Comparison of ENCODE assay signal across 10 cellular contexts in the genomic region with DNA sequence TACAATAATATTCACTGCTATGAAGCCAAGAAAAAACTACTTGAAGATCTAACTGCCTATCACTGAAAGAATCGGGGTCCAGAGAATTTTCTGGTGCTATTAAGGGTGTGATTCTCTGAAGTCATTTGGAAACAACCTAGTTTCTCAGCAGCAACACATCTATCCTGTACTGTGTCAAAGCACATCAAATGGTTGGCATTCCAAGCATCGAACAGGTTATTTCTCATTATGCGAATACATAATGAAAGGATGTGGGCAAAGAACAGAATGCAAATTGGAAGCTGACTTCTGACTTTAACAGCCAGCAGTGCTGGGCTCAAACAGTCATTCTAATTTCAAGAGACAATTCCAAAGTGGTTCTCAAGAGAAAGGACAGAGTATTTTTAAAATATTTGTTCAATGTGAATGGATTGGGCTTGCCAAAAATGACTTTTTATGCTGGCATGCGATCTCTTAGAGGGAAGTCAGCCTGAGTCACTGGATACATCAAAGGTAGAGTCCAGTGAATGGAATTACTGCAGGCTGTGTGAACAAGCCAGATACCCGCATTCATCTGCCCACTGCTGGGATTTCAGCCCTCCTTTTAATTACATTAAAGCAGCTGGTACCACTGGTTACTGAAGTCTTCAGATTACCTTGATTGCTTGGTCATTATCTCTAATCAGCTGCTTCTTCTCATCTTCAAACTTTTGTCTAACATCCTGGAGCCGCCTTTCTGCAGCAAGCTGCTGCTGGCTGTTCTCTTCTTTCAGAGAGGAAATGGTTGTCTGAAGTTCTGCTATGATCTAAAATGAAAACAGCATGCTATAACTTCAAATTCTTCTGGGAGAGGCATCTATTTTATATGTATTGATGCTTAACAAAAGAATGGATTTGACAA.
DNase-seq lines count a peak whose midpoint lies in the region; ATAC-seq and TF ChIP-seq lines count a peak whose summit lies in the region.
"Had no signal": no experiment of that assay in that cellular context is flagged by ENCODE, and none has a peak within 500 bp of the region (broad histone marks: within the 10 kb centered on the region; RNA-seq: fewer than 3 reads in every experiment).

No MANE protein-coding gene starts in this region.

- TF ChIP-seq CTCF in astrocyte of the cerebellum (IDR thresholded peaks at IDR 0.05; ENCODE audit: low read depth, low read length, missing control alignments) (no peak), left lung (IDR thresholded peaks at IDR 0.05) (no peak)

- H3K4me3 ChIP-seq in astrocyte of the cerebellum (ENCODE audit: low read depth, low read length) (no peak overlapping the region), left lung (no peak overlapping the region)

- intact Hi-C loops in left lung (cut with DNase I): no loop called here
- intact Hi-C loops in posterior cingulate gyrus (cut with DNase I): no loop called here

- in situ Hi-C loops in astrocyte of the cerebellum (cut with HindIII; ENCODE audit: low sequenced_read_pairs): no loop called here

- peak; percentile 88 for ATAC-seq in left lung

- H3K27ac ChIP-seq in left lung: peak overlapping the region; percentile 6 to 19

- peak; percentile 83 for DNase-seq in AG08395 (ENCODE audit: low spot score)
- peak; percentile 88 for DNase-seq in HT1080 (ENCODE audit: low read depth)
- DNase-seq in astrocyte of the cerebellum (ENCODE audit: low read depth): peak; percentile 88
- no peak for DNase-seq in left lung
- DNase-seq in posterior cingulate gyrus: no peak
- no peak for DNase-seq in NCI-H2227 (lab: John Stamatoyannopoulos, UW; ENCODE audit: unreplicated experiment)
- no peak for DNase-seq in GF-D8 (lab: John Stamatoyannopoulos, UW)
- no peak for DNase-seq in NCI-H1436 treated with DMSO at 0.1 percent for 48 hours (lab: John Stamatoyannopoulos, UW)
- DNase-seq: DMS153, T-helper 1 cell had no signal

- no peaks in the 10 kb centered on the region for H3K36me3 ChIP-seq in left lung

- H3K4me1 ChIP-seq in left lung: peaks cover 6 to 11% of the 10 kb centered on the region in 2 donors

- H3K9me3 ChIP-seq in left lung: peaks cover 0 to 7% of the 10 kb centered on the region in 2 donors

- no peaks in the 10 kb centered on the region for H3K27me3 ChIP-seq in left lung

Comparison
In these comparisons a context has a peak if more than half of its experiments do, and no peak if none do; other contexts are left out.
1. DNase-seq: peak in AG08395 (single experiment), HT1080 (single experiment) and astrocyte of the cerebellum (single experiment); none in left lung (0 of 2), posterior cingulate gyrus (0 of 10), NCI-H2227 (single experiment), GF-D8 (single experiment) and NCI-H1436 treated with DMSO at 0.1 percent for 48 hours (single experiment).